Comparison of ENCODE assay signal across 17 cellular contexts in genomic region chr16:29230671-29231091, GRCh38.
DNase-seq lines count a peak whose midpoint lies in the region; ATAC-seq and TF ChIP-seq lines count a peak whose summit lies in the region.
"Had no signal": no experiment of that assay in that cellular context is flagged by ENCODE, and none has a peak within 500 bp of the region (broad histone marks: within the 10 kb centered on the region; RNA-seq: fewer than 3 reads in every experiment).

No MANE protein-coding gene starts in this region.

- TF ChIP-seq CTCF in fibroblast of the aortic adventitia (IDR thresholded peaks at IDR 0.05; ENCODE audit: insufficient read depth, low read length) (no peak), nephron (IDR thresholded peaks at IDR 0.05; ENCODE audit: unreplicated experiment in 3 of 3) (no peak)

- peaks cover 34% of the 10 kb centered on the region for H3K4me1 Mint-ChIP-seq in nephron

- peaks cover 7% of the 10 kb centered on the region for H3K27me3 Mint-ChIP-seq in nephron (ENCODE audit: low read depth)
- H3K27me3 Mint-ChIP-seq: activated naive CD4-positive, alpha-beta T cell treated with anti-CD3 and anti-CD28 coated beads, Interleukin-2, amount 10 ng/mL, durations not matched to agents 7 days and 5 days had no signal

- H3K9me3 Mint-ChIP-seq in nephron: peaks cover 3% of the 10 kb centered on the region
- H3K9me3 Mint-ChIP-seq: T-helper 1 cell treated with Interleukin-12 subunit alpha and Interleukin-12 subunit beta and Interleukin-4 antibody, amounts not matched to agents 30 μg/mL and 1 μg/mL, for 36 hours had no signal

- ATAC-seq in GM21515 (IDR thresholded peaks at IDR 0.05; ENCODE audit: unreplicated experiment): no peak
- ATAC-seq: activated CD8-positive, alpha-beta T cell treated with anti-CD3 and anti-CD28 coated beads, Interleukin-2, amount 10 ng/mL, durations not matched to agents 7 days and 5 days; left colon; Panc1 had no signal

- H3K4me3 Mint-ChIP-seq in nephron: peak overlapping the region in 2 of 3 experiments; percentile 25 to 50
- H3K4me3 Mint-ChIP-seq: activated CD8-positive, alpha-beta T cell treated with anti-CD3 and anti-CD28 coated beads, Interleukin-2, amount 10 ng/mL, durations not matched to agents 7 days and 5 days; activated naive CD4-positive, alpha-beta T cell treated with anti-CD3 and anti-CD28 coated beads, Interleukin-2, amount 10 ng/mL, durations not matched to agents 7 days and 5 days; T-helper 1 cell treated with Interleukin-12 subunit alpha and Interleukin-12 subunit beta and Interleukin-4 antibody, amounts not matched to agents 30 μg/mL and 1 μg/mL, for 36 hours had no signal

- DNase-seq in AG08395 (ENCODE audit: low spot score) (peak; percentile 4), NCI-H2107 treated with DMSO at 0.1 percent for 48 hours (lab: John Stamatoyannopoulos, UW; ENCODE audit: unreplicated experiment) (peak; percentile 2), fibroblast of the aortic adventitia (ENCODE audit: low read depth) (peak; percentile 30), caudate nucleus (lab: John Stamatoyannopoulos, UW) (no peak), SKM-1 treated with dmso at 0.1 percent for 144 hours (lab: John Stamatoyannopoulos, UW; ENCODE audit: unreplicated experiment) (no peak), NCI-H187 treated with DMSO at 0.1 percent for 48 hours (lab: John Stamatoyannopoulos, UW) (no peak)
- DNase-seq: activated CD8-positive, alpha-beta T cell treated with anti-CD3 and anti-CD28 coated beads, Interleukin-2, amount 10 ng/mL, durations not matched to agents 7 days and 5 days; activated naive CD4-positive, alpha-beta T cell treated with anti-CD3 and anti-CD28 coated beads, Interleukin-2, amount 10 ng/mL, durations not matched to agents 7 days and 5 days; left colon; NCI-H446 treated with DMSO at 0.1 percent for 48 hours; stimulated activated CD8-positive, alpha-beta memory T cell treated with anti-CD3 and anti-CD28 coated beads, Interleukin-4, amount 100 ng/mL, for 48 hours had no signal

- no peaks in the 10 kb centered on the region for H3K36me3 Mint-ChIP-seq in nephron (ENCODE audit: low read depth)

- peak overlapping the region; percentile 75 to 91 (median 84) for H3K27ac Mint-ChIP-seq in nephron
- H3K27ac Mint-ChIP-seq: activated CD8-positive, alpha-beta T cell treated with anti-CD3 and anti-CD28 coated beads, Interleukin-2, amount 10 ng/mL, durations not matched to agents 7 days and 5 days; activated naive CD4-positive, alpha-beta T cell treated with anti-CD3 and anti-CD28 coated beads, Interleukin-2, amount 10 ng/mL, durations not matched to agents 7 days and 5 days; T-helper 1 cell treated with Interleukin-12 subunit alpha and Interleukin-12 subunit beta and Interleukin-4 antibody, amounts not matched to agents 30 μg/mL and 1 μg/mL, for 36 hours had no signal

- H3K4me3 ChIP-seq in fibroblast of the aortic adventitia (ENCODE audit: low read depth, low read length): no peak overlapping the region
- H3K4me3 ChIP-seq: HAP-1, upper lobe of left lung had no signal

- no peak overlapping the region for H3K27ac ChIP-seq in caudate nucleus (ENCODE audit: low read depth, low read length)
- H3K27ac ChIP-seq: upper lobe of left lung had no signal

Comparison
In these comparisons a context has a peak if more than half of its experiments do, and no peak if none do; other contexts are left out.
1. DNase-seq: peak in AG08395 (single experiment), NCI-H2107 treated with DMSO at 0.1 percent for 48 hours (single experiment) and fibroblast of the aortic adventitia (single experiment); none in caudate nucleus (0 of 61), SKM-1 treated with dmso at 0.1 percent for 144 hours (single experiment) and NCI-H187 treated with DMSO at 0.1 percent for 48 hours (single experiment).